1 cellular context compared by ENCODE assay signal in genomic region chr14:50859296-50859624, GRCh38.
TF ChIP-seq lines count a peak whose summit lies in the region.

No MANE protein-coding gene starts in this region.

TF ChIP-seq in HEK293, 187 proteins besides CTCF, POLR2A, EP300 and RAD21 (continued from another document):
- no peak for TF ChIP-seq ZNF292 (tag by site-specific recombination; IDR thresholded peaks at IDR 0.05; ENCODE audit: borderline replicate concordance, low read depth)
- no peak for TF ChIP-seq ZSCAN4 (tag by site-specific recombination; IDR thresholded peaks at IDR 0.05)
- no peak for TF ChIP-seq KLF1 (tag by site-specific recombination; IDR thresholded peaks at IDR 0.05)
- no peak for TF ChIP-seq ZNF133 (tag by site-specific recombination; IDR thresholded peaks at IDR 0.05)
- TF ChIP-seq ZNF488 (tag by site-specific recombination; IDR thresholded peaks at IDR 0.05) = no peak
